ENCODE assay signal across 22 cellular contexts in genomic region chr16:69088684-69089083, GRCh38. TPM values are rescaled to one million over a fixed set of nuclear protein-coding genes. Genes with fewer than 3 reads are reported as not detected.
A peak's percentile ranks its signal among the peaks of the same experiment; 100 is the strongest.
DNase-seq lines count a peak whose midpoint lies in the region; ATAC-seq and TF ChIP-seq lines count a peak whose summit lies in the region.
"Had no signal": no experiment of that assay in that cellular context is flagged by ENCODE, and none has a peak within 500 bp of the region (broad histone marks: within the 10 kb centered on the region; RNA-seq: fewer than 3 reads in every experiment).

No MANE protein-coding gene starts in this region.

- POLR2A ChIA-PET in RWPE1 (lab: Yijun Ruan, JAX; ENCODE audit: low non-redundant PET), result no interaction called here

- H3K27me3 ChIP-seq in left lung (no peaks in the 10 kb centered on the region), thyroid gland (no peaks in the 10 kb centered on the region)
- H3K27me3 ChIP-seq: cardiac muscle cell, dorsolateral prefrontal cortex, ovary, sigmoid colon, testis had no signal

- intact Hi-C loops in activated naive CD4-positive, alpha-beta T cell treated with anti-CD3 and anti-CD28 coated beads for 36 hours (cut with micrococcal nuclease), result no loop called here
- intact Hi-C loops in left lung (cut with DNase I) (no loop called here), thyroid gland (cut with DNase I) (no loop called here)

- no peak for TF ChIP-seq POLR2A in thyroid gland (IDR thresholded peaks at IDR 0.05)

- no peaks in the 10 kb centered on the region for H3K9me3 Mint-ChIP-seq in activated naive CD4-positive, alpha-beta T cell treated with anti-CD3 and anti-CD28 coated beads for 36 hours
- H3K9me3 Mint-ChIP-seq: stimulated activated effector memory CD8-positive, alpha-beta T cell treated with anti-CD3 and anti-CD28 coated beads, Interleukin-12 subunit alpha, Interleukin-12 subunit beta, amount 100 ng/mL, for 72 hours had no signal

- no peaks in the 10 kb centered on the region for H3K9me3 ChIP-seq in left lung
- H3K9me3 ChIP-seq in thyroid gland, result no peaks in the 10 kb centered on the region
- H3K9me3 ChIP-seq: ovary, sigmoid colon, testis had no signal

- no peaks in the 10 kb centered on the region for H3K27me3 Mint-ChIP-seq in activated naive CD4-positive, alpha-beta T cell treated with anti-CD3 and anti-CD28 coated beads for 36 hours (ENCODE audit: low read depth)

- H3K27ac ChIP-seq in RWPE1, result peak overlapping the region; percentile 66
- peak overlapping the region; percentile 9 to 56 for H3K27ac ChIP-seq in left lung
- H3K27ac ChIP-seq in thyroid gland, result peak overlapping the region; percentile 62 to 98 (median 83)
- H3K27ac ChIP-seq: cardiac muscle cell, ovary, sigmoid colon, SK-N-MC, testis had no signal

- peaks cover 7% of the 10 kb centered on the region for H3K4me1 Mint-ChIP-seq in activated naive CD4-positive, alpha-beta T cell treated with anti-CD3 and anti-CD28 coated beads for 36 hours (ENCODE audit: low read depth)

- H3K36me3 ChIP-seq in left lung (peaks cover 0 to 17% of the 10 kb centered on the region in 2 donors), thyroid gland (no peaks in the 10 kb centered on the region)
- H3K36me3 ChIP-seq: cardiac muscle cell, ovary had no signal

- TF ChIP-seq CTCF in RWPE1 (conservative IDR thresholded peaks at IDR 0.05; ENCODE audit: low read depth), result no peak
- TF ChIP-seq CTCF in left lung (IDR thresholded peaks at IDR 0.05), result no peak
- TF ChIP-seq CTCF in thyroid gland (IDR thresholded peaks at IDR 0.05), result no peak

- peak overlapping the region; percentile 10 for H3K27ac Mint-ChIP-seq in activated naive CD4-positive, alpha-beta T cell treated with anti-CD3 and anti-CD28 coated beads for 36 hours

- no peak for ATAC-seq in left lung
- no peak for ATAC-seq in HG03196 (IDR thresholded peaks at IDR 0.05; ENCODE audit: unreplicated experiment)
- ATAC-seq in GM21529 (IDR thresholded peaks at IDR 0.05; ENCODE audit: unreplicated experiment), result no peak

- 63 to 77% methylated on average over 4 of the region's 4 CpGs for WGBS in thyroid gland, 2 donors

- CTCF ChIA-PET in activated naive CD4-positive, alpha-beta T cell treated with anti-CD3 and anti-CD28 coated beads for 36 hours (lab: Charles Lee), result interaction anchor here (0.7 kb wide), 1 partner anchor 13 kb away, joined by 3 read pairs; no protein-coding TSS in a partner anchor
- CTCF ChIA-PET in RWPE1 (lab: Yijun Ruan, JAX), result interaction anchor here (0.8 kb wide), 1 partner anchor 93 kb away, joined by 4 read pairs; no protein-coding TSS in a partner anchor

- no peak for DNase-seq in activated naive CD4-positive, alpha-beta T cell treated with anti-CD3 and anti-CD28 coated beads for 36 hours
- no peak for DNase-seq in activated naive CD4-positive, alpha-beta T cell treated with anti-CD3 and anti-CD28 coated beads, Interleukin-2, amount 50 U/mL, for 16 hours
- no peak for DNase-seq in RWPE1 (ENCODE audit: low spot score)
- no peak for DNase-seq in left lung
- DNase-seq in thyroid gland, result no peak
- DNase-seq in NCI-H2107 treated with DMSO at 0.1 percent for 48 hours (lab: John Stamatoyannopoulos, UW; ENCODE audit: unreplicated experiment), result no peak
- DNase-seq: Kasumi-1; mammary epithelial cell; NCI-H1930; NCI-H446 treated with DMSO at 0.1 percent for 48 hours; NK-92 treated with Interleukin-12 subunit alpha and Interleukin-12 subunit beta, amount 100 ng/mL, for 24 hours; ovary; sigmoid colon; T1000 had no signal

- H3K4me3 ChIP-seq in left lung, result no peak overlapping the region
- no peak overlapping the region for H3K4me3 ChIP-seq in thyroid gland (replicated peaks in 1 of 3)
- H3K4me3 ChIP-seq: cardiac muscle cell, dorsolateral prefrontal cortex, ovary, sigmoid colon, SK-N-MC, testis had no signal

- H3K4me3 Mint-ChIP-seq in activated naive CD4-positive, alpha-beta T cell treated with anti-CD3 and anti-CD28 coated beads for 36 hours, result no peak overlapping the region
- H3K4me3 Mint-ChIP-seq: CD14-positive monocyte; stimulated activated effector memory CD8-positive, alpha-beta T cell treated with anti-CD3 and anti-CD28 coated beads, Interleukin-12 subunit alpha, Interleukin-12 subunit beta, amount 100 ng/mL, for 72 hours had no signal

- H3K4me1 ChIP-seq in left lung, result peaks cover 3 to 14% of the 10 kb centered on the region in 2 donors
- H3K4me1 ChIP-seq in thyroid gland, result peaks cover 35 to 37% of the 10 kb centered on the region in 2 donors
- H3K4me1 ChIP-seq: sigmoid colon had no signal

- peaks cover 2% of the 10 kb centered on the region for H3K36me3 Mint-ChIP-seq in activated naive CD4-positive, alpha-beta T cell treated with anti-CD3 and anti-CD28 coated beads for 36 hours (ENCODE audit: low read depth)

RNA-seq across cellular contexts. Expression of gene HAS3, which starts 16.8 kb away (rescaled TPM):
- total RNA-seq in activated naive CD4-positive, alpha-beta T cell treated with anti-CD3 and anti-CD28 coated beads for 36 hours, result under 1 TPM; 0.20 to 0.31 TPM
- 10 to 100 TPM; 13.3 to 40.2 TPM for total RNA-seq in left lung
- total RNA-seq in thyroid gland, result 1 to 10 TPM; 3.5 to 9.1 (median 7.5) TPM

RNA-seq across cellular contexts. Expression of gene CHTF8, which starts 43.7 kb away (rescaled TPM):
- total RNA-seq in activated naive CD4-positive, alpha-beta T cell treated with anti-CD3 and anti-CD28 coated beads for 36 hours, result 100 to 1,000 TPM; 114 to 117 TPM
- total RNA-seq in left lung (10 to 100 TPM; 93.4 to 94.1 TPM), thyroid gland (100 to 1,000 TPM in 3 of 4 donors, 10 to 100 TPM in 1; 95.8 to 124 (median 104) TPM)

RNA-seq across cellular contexts. Expression of gene UTP4, which starts 43.8 kb away (rescaled TPM):
- total RNA-seq in activated naive CD4-positive, alpha-beta T cell treated with anti-CD3 and anti-CD28 coated beads for 36 hours, result 10 to 100 TPM; 62.6 to 69.8 TPM
- 10 to 100 TPM; 24.7 to 45.5 TPM for total RNA-seq in left lung
- total RNA-seq in thyroid gland, result 10 to 100 TPM; 22.4 to 33.1 (median 24.1) TPM

Comparison
In these comparisons a context has a peak if more than half of its experiments do, and no peak if none do; other contexts are left out.
1. H3K27ac ChIP-seq: peak in every context shown above with its lines; median percentile 83 in thyroid gland; 66 in RWPE1; 32 in left lung.